Comparison of ENCODE assay signal across 23 cellular contexts in genomic region chr3:129077222-129077621, GRCh38. TPM values are rescaled to one million over a fixed set of nuclear protein-coding genes. Genes with fewer than 3 reads are reported as not detected.
DNase-seq lines count a peak whose midpoint lies in the region; ATAC-seq, FAIRE-seq and TF ChIP-seq lines count a peak whose summit lies in the region.
"Had no signal": no experiment of that assay in that cellular context is flagged by ENCODE, and none has a peak within 500 bp of the region (broad histone marks: within the 10 kb centered on the region; RNA-seq: fewer than 3 reads in every experiment).

No MANE protein-coding gene starts in this region.

- no peaks in the 10 kb centered on the region for H3K9me3 Mint-ChIP-seq in activated CD4-positive, alpha-beta memory T cell treated with anti-CD3 and anti-CD28 coated beads, Interleukin-2, amount 10 ng/mL, durations not matched to agents 7 days and 5 days
- H3K9me3 Mint-ChIP-seq: activated naive CD8-positive, alpha-beta T cell treated with anti-CD3 and anti-CD28 coated beads, Interleukin-2, amount 10 ng/mL, durations not matched to agents 7 days and 5 days; stimulated activated naive B cell treated with anti-CD40 and anti-IgM and Interleukin-4, amounts not matched to agents 10 μg/mL and 1 μg/mL and 100 μg/mL, for 72 hours had no signal

- no peak overlapping the region for H3K9ac ChIP-seq in stomach smooth muscle (ENCODE audit: low read length in 2 of 2)

- H3K4me3 ChIP-seq in bronchial epithelial cell (ENCODE audit: low read depth, low read length): no peak overlapping the region
- H3K4me3 ChIP-seq in stomach smooth muscle (ENCODE audit: low read length in 2 of 2): no peak overlapping the region
- H3K4me3 ChIP-seq in prostate gland: no peak overlapping the region
- H3K4me3 ChIP-seq: transverse colon had no signal

- whole genome bisulfite sequencing in prostate gland: 58% methylated on average over 7 of the region's 7 CpGs

- no peaks in the 10 kb centered on the region for H3K36me3 Mint-ChIP-seq in activated CD4-positive, alpha-beta memory T cell treated with anti-CD3 and anti-CD28 coated beads, Interleukin-2, amount 10 ng/mL, durations not matched to agents 7 days and 5 days (ENCODE audit: low read depth)
- H3K36me3 Mint-ChIP-seq: activated naive CD8-positive, alpha-beta T cell treated with anti-CD3 and anti-CD28 coated beads, Interleukin-2, amount 10 ng/mL, durations not matched to agents 7 days and 5 days; stimulated activated naive B cell treated with anti-CD40 and anti-IgM and Interleukin-4, amounts not matched to agents 10 μg/mL and 1 μg/mL and 100 μg/mL, for 72 hours had no signal

- peaks cover 1% of the 10 kb centered on the region for H3K4me1 Mint-ChIP-seq in activated CD4-positive, alpha-beta memory T cell treated with anti-CD3 and anti-CD28 coated beads, Interleukin-2, amount 10 ng/mL, durations not matched to agents 7 days and 5 days
- H3K4me1 Mint-ChIP-seq: nephron had no signal

- POLR2A ChIA-PET in activated CD4-positive, alpha-beta memory T cell treated with anti-CD3 and anti-CD28 coated beads, Interleukin-2, amount 10 ng/mL, durations not matched to agents 7 days and 5 days (lab: Charles Lee): no interaction called here

- H3K4me1 ChIP-seq in stomach smooth muscle (ENCODE audit: control insufficient read depth, insufficient read depth, low read length) (peaks cover 27% of the 10 kb centered on the region), prostate gland (replicated peaks) (no peaks in the 10 kb centered on the region)
- H3K4me1 ChIP-seq: transverse colon had no signal

- FAIRE-seq in H54 (lab: Jason Lieb, UNC) (no peak), bronchial epithelial cell (lab: Jason Lieb, UNC) (peak; percentile 79)
- FAIRE-seq: colon, endometrium had no signal

- TF ChIP-seq POLR2A in H54 (IDR thresholded peaks at IDR 0.05; ENCODE audit: low read depth, low read length): no peak
- TF ChIP-seq POLR2A in prostate gland (IDR thresholded peaks at IDR 0.05): no peak

- H3K27ac ChIP-seq in stomach smooth muscle (ENCODE audit: low read length): peak overlapping the region; percentile 73
- no peak overlapping the region for H3K27ac ChIP-seq in prostate gland
- H3K27ac ChIP-seq: RWPE1, transverse colon had no signal

- H3K36me3 ChIP-seq in bronchial epithelial cell (ENCODE audit: control insufficient read depth, insufficient read depth, low read length) (no peaks in the 10 kb centered on the region), stomach smooth muscle (ENCODE audit: control insufficient read depth in 2 of 2, insufficient read depth in 2 of 2, low read length in 2 of 2) (no peaks in the 10 kb centered on the region), prostate gland (no peaks in the 10 kb centered on the region)
- H3K36me3 ChIP-seq: transverse colon had no signal

- ATAC-seq in GM21619 (IDR thresholded peaks at IDR 0.05; ENCODE audit: unreplicated experiment): no peak
- no peak for ATAC-seq in HG02798 (IDR thresholded peaks at IDR 0.05; ENCODE audit: poor library complexity, unreplicated experiment)
- ATAC-seq: stimulated activated naive B cell treated with anti-CD40 and anti-IgM and Interleukin-4, amounts not matched to agents 10 μg/mL and 1 μg/mL and 100 μg/mL, for 72 hours had no signal

- H3K9me3 ChIP-seq in stomach smooth muscle (ENCODE audit: control insufficient read depth in 2 of 2, low read length in 2 of 2) (no peaks in the 10 kb centered on the region), prostate gland (no peaks in the 10 kb centered on the region)
- H3K9me3 ChIP-seq: transverse colon had no signal

- intact Hi-C loops in prostate gland (cut with DNase I): no loop called here

- TF ChIP-seq CTCF in bronchial epithelial cell (IDR thresholded peaks at IDR 0.05; ENCODE audit: insufficient read depth, low read length, severe bottlenecking) (no peak), prostate gland (IDR thresholded peaks at IDR 0.05) (no peak)

- no peak overlapping the region for H3K27ac Mint-ChIP-seq in activated CD4-positive, alpha-beta memory T cell treated with anti-CD3 and anti-CD28 coated beads, Interleukin-2, amount 10 ng/mL, durations not matched to agents 7 days and 5 days
- H3K27ac Mint-ChIP-seq: activated naive CD8-positive, alpha-beta T cell treated with anti-CD3 and anti-CD28 coated beads, Interleukin-2, amount 10 ng/mL, durations not matched to agents 7 days and 5 days; nephron; progenitor cell of endocrine pancreas; stimulated activated naive B cell treated with anti-CD40 and anti-IgM and Interleukin-4, amounts not matched to agents 10 μg/mL and 1 μg/mL and 100 μg/mL, for 72 hours had no signal

- H3K27me3 ChIP-seq in bronchial epithelial cell (ENCODE audit: control insufficient read depth, insufficient read depth, low read length): no peaks in the 10 kb centered on the region
- H3K27me3 ChIP-seq in stomach smooth muscle (ENCODE audit: control insufficient read depth in 1 of 2, insufficient read depth in 2 of 2, low read length in 2 of 2): no peaks in the 10 kb centered on the region
- no peaks in the 10 kb centered on the region for H3K27me3 ChIP-seq in prostate gland (replicated peaks; ENCODE audit: insufficient read depth)
- H3K27me3 ChIP-seq: transverse colon had no signal

- CTCF ChIA-PET in activated CD4-positive, alpha-beta memory T cell treated with anti-CD3 and anti-CD28 coated beads, Interleukin-2, amount 10 ng/mL, durations not matched to agents 7 days and 5 days (lab: Charles Lee): interaction anchor here (1.2 kb wide), 1 partner anchor 9 kb away, joined by 7 read pairs; no protein-coding TSS in a partner anchor

- DNase-seq in H54 (ENCODE audit: insufficient read length, low spot score) (peak; percentile 43), bronchial epithelial cell (ENCODE audit: low read depth) (no peak), hepatic stellate cell (ENCODE audit: low spot score) (peak; percentile 79), prostate gland (ENCODE audit: low spot score) (no peak)
- no peak for DNase-seq in activated CD4-positive, alpha-beta memory T cell treated with anti-CD3 and anti-CD28 coated beads, Interleukin-2, amount 10 ng/mL, durations not matched to agents 7 days and 5 days
- DNase-seq: activated naive CD8-positive, alpha-beta T cell treated with anti-CD3 and anti-CD28 coated beads, Interleukin-2, amount 10 ng/mL, durations not matched to agents 7 days and 5 days; DMS79 treated with DMSO at 0.1 percent for 48 hours; H7; midbrain; NCI-H524; stimulated activated CD4-positive, alpha-beta T cell treated with anti-CD3 and anti-CD28 coated beads, Interleukin-1b, Interleukin-23, amount 100 ng/mL, for 48 hours; stimulated activated naive B cell treated with anti-CD40 and anti-IgM and Interleukin-4, amounts not matched to agents 10 μg/mL and 1 μg/mL and 100 μg/mL, for 72 hours; SW 1271; transverse colon had no signal

- no peak overlapping the region for H3K4me3 Mint-ChIP-seq in activated CD4-positive, alpha-beta memory T cell treated with anti-CD3 and anti-CD28 coated beads, Interleukin-2, amount 10 ng/mL, durations not matched to agents 7 days and 5 days
- H3K4me3 Mint-ChIP-seq: activated naive CD8-positive, alpha-beta T cell treated with anti-CD3 and anti-CD28 coated beads, Interleukin-2, amount 10 ng/mL, durations not matched to agents 7 days and 5 days; nephron; stimulated activated naive B cell treated with anti-CD40 and anti-IgM and Interleukin-4, amounts not matched to agents 10 μg/mL and 1 μg/mL and 100 μg/mL, for 72 hours had no signal

- peaks cover 5% of the 10 kb centered on the region for H3K27me3 Mint-ChIP-seq in activated CD4-positive, alpha-beta memory T cell treated with anti-CD3 and anti-CD28 coated beads, Interleukin-2, amount 10 ng/mL, durations not matched to agents 7 days and 5 days
- H3K27me3 Mint-ChIP-seq: activated naive CD8-positive, alpha-beta T cell treated with anti-CD3 and anti-CD28 coated beads, Interleukin-2, amount 10 ng/mL, durations not matched to agents 7 days and 5 days; progenitor cell of endocrine pancreas; stimulated activated naive B cell treated with anti-CD40 and anti-IgM and Interleukin-4, amounts not matched to agents 10 μg/mL and 1 μg/mL and 100 μg/mL, for 72 hours had no signal

RNA-seq across cellular contexts. Expression of gene GP9, which starts 16.6 kb away (rescaled TPM):
- total RNA-seq in bronchial epithelial cell: not detected in 2 replicates
- total RNA-seq in activated CD4-positive, alpha-beta memory T cell treated with anti-CD3 and anti-CD28 coated beads, Interleukin-2, amount 10 ng/mL, durations not matched to agents 7 days and 5 days: not detected
- not detected for total RNA-seq in prostate gland
- total RNA-seq: activated naive CD8-positive, alpha-beta T cell treated with anti-CD3 and anti-CD28 coated beads, Interleukin-2, amount 10 ng/mL, durations not matched to agents 7 days and 5 days; H7; progenitor cell of endocrine pancreas; skeletal muscle tissue had no signal

RNA-seq across cellular contexts. Expression of gene RAB43, which starts 44.4 kb away (rescaled TPM):
- total RNA-seq in bronchial epithelial cell (15.0 and 18.6 TPM in 2 replicates), prostate gland (10 to 100 TPM; 35.9 to 52.3 TPM)
- 10 to 100 TPM; 46.3 to 48.1 TPM for total RNA-seq in activated CD4-positive, alpha-beta memory T cell treated with anti-CD3 and anti-CD28 coated beads, Interleukin-2, amount 10 ng/mL, durations not matched to agents 7 days and 5 days

Comparison
In these comparisons a context has a peak if more than half of its experiments do, and no peak if none do; other contexts are left out.
1. DNase-seq: peak in H54 (single experiment) and hepatic stellate cell (single experiment); none in bronchial epithelial cell (single experiment), activated CD4-positive, alpha-beta memory T cell treated with anti-CD3 and anti-CD28 coated beads, Interleukin-2, amount 10 ng/mL, durations not matched to agents 7 days and 5 days (single experiment) and prostate gland (single experiment).